In genomic region chr11:5380740-5381342, GRCh38 we compare ENCODE assay signal across 8 cellular contexts. TPM values are rescaled to one million over a fixed set of nuclear protein-coding genes. Genes with fewer than 3 reads are reported as not detected.
A peak's percentile ranks its signal among the peaks of the same experiment; 100 is the strongest.
DNase-seq lines count a peak whose midpoint lies in the region; ATAC-seq, FAIRE-seq and TF ChIP-seq lines count a peak whose summit lies in the region.

No MANE protein-coding gene starts in this region.

- H3K27ac Mint-ChIP-seq in activated CD4-positive, alpha-beta memory T cell treated with anti-CD3 and anti-CD28 coated beads, Interleukin-2, amount 10 ng/mL, durations not matched to agents 7 days and 5 days: no peak overlapping the region

- H3K9me3 ChIP-seq in prostate gland: no peaks in the 10 kb centered on the region

- H3K4me1 ChIP-seq in prostate gland (replicated peaks): no peaks in the 10 kb centered on the region

- POLR2A ChIA-PET in BJ (lab: Charles Lee): interaction anchor here (0.6 kb wide), 1 partner anchor 1307 kb away, joined by 3 read pairs; no protein-coding TSS in a partner anchor
- POLR2A ChIA-PET in activated CD4-positive, alpha-beta memory T cell treated with anti-CD3 and anti-CD28 coated beads, Interleukin-2, amount 10 ng/mL, durations not matched to agents 7 days and 5 days (lab: Charles Lee): no interaction called here

- no peak for TF ChIP-seq POLR2A in prostate gland (IDR thresholded peaks at IDR 0.05)

- H3K4me1 Mint-ChIP-seq in activated CD4-positive, alpha-beta memory T cell treated with anti-CD3 and anti-CD28 coated beads, Interleukin-2, amount 10 ng/mL, durations not matched to agents 7 days and 5 days: no peaks in the 10 kb centered on the region

- 73% methylated on average over 4 of the region's 4 CpGs for WGBS in prostate gland

- intact Hi-C loops in prostate gland (cut with DNase I): no loop called here

- H3K36me3 ChIP-seq in BJ (ENCODE audit: control insufficient read depth, insufficient read depth, low read length) (no peaks in the 10 kb centered on the region), prostate gland (no peaks in the 10 kb centered on the region)

- peak; percentile 86 for TF ChIP-seq CTCF in BJ (IDR thresholded peaks at IDR 0.05; ENCODE audit: insufficient read depth, low read depth, low read length)
- TF ChIP-seq CTCF in prostate gland (IDR thresholded peaks at IDR 0.05): peak; percentile 20 to 51 (median 48)

- FAIRE-seq in frontal cortex (lab: Jason Lieb, UNC): no peak

- H3K27ac ChIP-seq in prostate gland: no peak overlapping the region

- CTCF ChIA-PET in BJ (lab: Yijun Ruan, JAX): interaction anchor here (0.8 to 3.9 kb wide), 11 partner anchors 9 to 744 kb away, joined by 3 to 23 read pairs (median 5); partner anchors contain the start of gene OR51D1
- CTCF ChIA-PET in activated CD4-positive, alpha-beta memory T cell treated with anti-CD3 and anti-CD28 coated beads, Interleukin-2, amount 10 ng/mL, durations not matched to agents 7 days and 5 days (lab: Charles Lee): no interaction called here

- H3K9me3 Mint-ChIP-seq in activated CD4-positive, alpha-beta memory T cell treated with anti-CD3 and anti-CD28 coated beads, Interleukin-2, amount 10 ng/mL, durations not matched to agents 7 days and 5 days: no peaks in the 10 kb centered on the region

- H3K36me3 Mint-ChIP-seq in activated CD4-positive, alpha-beta memory T cell treated with anti-CD3 and anti-CD28 coated beads, Interleukin-2, amount 10 ng/mL, durations not matched to agents 7 days and 5 days (ENCODE audit: low read depth): no peaks in the 10 kb centered on the region

- H3K4me3 Mint-ChIP-seq in activated CD4-positive, alpha-beta memory T cell treated with anti-CD3 and anti-CD28 coated beads, Interleukin-2, amount 10 ng/mL, durations not matched to agents 7 days and 5 days: no peak overlapping the region

- H3K4me3 ChIP-seq in BJ (ENCODE audit: low read depth, low read length): no peak overlapping the region
- no peak overlapping the region for H3K4me3 ChIP-seq in prostate gland

- peak; percentile 85 for ATAC-seq in GM18502 (IDR thresholded peaks at IDR 0.05; ENCODE audit: poor library complexity, unreplicated experiment)
- ATAC-seq in HG02884 (IDR thresholded peaks at IDR 0.05; ENCODE audit: unreplicated experiment): peak; percentile 95

- H3K27me3 ChIP-seq in BJ (ENCODE audit: control insufficient read depth, insufficient read depth, low read length) (no peaks in the 10 kb centered on the region), prostate gland (replicated peaks; ENCODE audit: insufficient read depth) (no peaks in the 10 kb centered on the region)

- DNase-seq in BJ (ENCODE audit: low read depth): no peak
- DNase-seq in NCI-H187 treated with DMSO at 0.1 percent for 48 hours (lab: John Stamatoyannopoulos, UW): peak; percentile 5
- peak; percentile 35 for DNase-seq in activated CD4-positive, alpha-beta memory T cell treated with anti-CD3 and anti-CD28 coated beads, Interleukin-2, amount 10 ng/mL, durations not matched to agents 7 days and 5 days
- peak; percentile 1 to 13 for DNase-seq in frontal cortex (ENCODE audit: low spot score in 2 of 2)
- DNase-seq in prostate gland (ENCODE audit: low spot score): peak; percentile 9
- no peak for DNase-seq in GF-D8 (lab: John Stamatoyannopoulos, UW)

- no peaks in the 10 kb centered on the region for H3K27me3 Mint-ChIP-seq in activated CD4-positive, alpha-beta memory T cell treated with anti-CD3 and anti-CD28 coated beads, Interleukin-2, amount 10 ng/mL, durations not matched to agents 7 days and 5 days

RNA-seq across cellular contexts. Expression of gene OR51M1, which starts 2.8 kb away (rescaled TPM):
- polyA plus RNA-seq in BJ (2011; rRNA removed): not detected in 2 replicates
- polyA minus RNA-seq in BJ (2011; rRNA and poly(A)+ RNA removed): not detected in 2 replicates
- total RNA-seq in activated CD4-positive, alpha-beta memory T cell treated with anti-CD3 and anti-CD28 coated beads, Interleukin-2, amount 10 ng/mL, durations not matched to agents 7 days and 5 days: not detected
- not detected for total RNA-seq in frontal cortex
- under 1 TPM in 1 of 2 donors, not detected in 1; 0.91 TPM for total RNA-seq in prostate gland

RNA-seq across cellular contexts. Expression of gene OR51B6, which starts 29.5 kb away (rescaled TPM):
- not detected in 2 replicates for polyA plus RNA-seq in BJ (2011; rRNA removed)
- polyA minus RNA-seq in BJ (2011; rRNA and poly(A)+ RNA removed): not detected in 2 replicates
- total RNA-seq in activated CD4-positive, alpha-beta memory T cell treated with anti-CD3 and anti-CD28 coated beads, Interleukin-2, amount 10 ng/mL, durations not matched to agents 7 days and 5 days: not detected
- total RNA-seq in frontal cortex (not detected), prostate gland (not detected)

RNA-seq across cellular contexts. Expression of gene OR51B5, which starts 37.5 kb away (rescaled TPM):
- 0.05 TPM in 1 of 2 replicates, not detected in the other for polyA plus RNA-seq in BJ (2011; rRNA removed)
- polyA minus RNA-seq in BJ (2011; rRNA and poly(A)+ RNA removed): 0.38 TPM in 1 of 2 replicates, not detected in the other
- total RNA-seq in activated CD4-positive, alpha-beta memory T cell treated with anti-CD3 and anti-CD28 coated beads, Interleukin-2, amount 10 ng/mL, durations not matched to agents 7 days and 5 days: not detected
- 0.82 TPM for total RNA-seq in frontal cortex
- total RNA-seq in prostate gland: 1 to 10 TPM in 1 of 2 donors, under 1 TPM in 1; 0.23 to 2.5 TPM

RNA-seq across cellular contexts. Expression of gene OR51Q1, which starts 41.1 kb away (rescaled TPM):
- polyA plus RNA-seq in BJ (2011; rRNA removed): not detected in 2 replicates
- polyA minus RNA-seq in BJ (2011; rRNA and poly(A)+ RNA removed): not detected in 2 replicates
- total RNA-seq in activated CD4-positive, alpha-beta memory T cell treated with anti-CD3 and anti-CD28 coated beads, Interleukin-2, amount 10 ng/mL, durations not matched to agents 7 days and 5 days: not detected
- total RNA-seq in frontal cortex (not detected), prostate gland (not detected)

RNA-seq across cellular contexts. Expression of gene OR51B2, which starts 56.7 kb away (rescaled TPM):
- not detected in 2 replicates for polyA plus RNA-seq in BJ (2011; rRNA removed)
- not detected in 2 replicates for polyA minus RNA-seq in BJ (2011; rRNA and poly(A)+ RNA removed)
- total RNA-seq in activated CD4-positive, alpha-beta memory T cell treated with anti-CD3 and anti-CD28 coated beads, Interleukin-2, amount 10 ng/mL, durations not matched to agents 7 days and 5 days: not detected
- total RNA-seq in frontal cortex: 0.41 TPM
- total RNA-seq in prostate gland: not detected

Comparison
In these comparisons a context has a peak if more than half of its experiments do, and no peak if none do; other contexts are left out.
1. DNase-seq: peak in NCI-H187 treated with DMSO at 0.1 percent for 48 hours (single experiment), activated CD4-positive, alpha-beta memory T cell treated with anti-CD3 and anti-CD28 coated beads, Interleukin-2, amount 10 ng/mL, durations not matched to agents 7 days and 5 days (single experiment), frontal cortex (2 of 2) and prostate gland (single experiment); none in BJ (single experiment) and GF-D8 (single experiment).